11 cellular contexts compared by ENCODE assay signal in genomic region chr1:109253803-109254620, GRCh38. TPM values are rescaled to one million over a fixed set of nuclear protein-coding genes. Genes with fewer than 3 reads are reported as not detected.
DNase-seq lines count a peak whose midpoint lies in the region; FAIRE-seq and TF ChIP-seq lines count a peak whose summit lies in the region.
"Had no signal": no experiment of that assay in that cellular context is flagged by ENCODE, and none has a peak within 500 bp of the region (broad histone marks: within the 10 kb centered on the region; RNA-seq: fewer than 3 reads in every experiment).

No MANE protein-coding gene starts in this region.

- H3K14ac ChIP-seq in H1 (ENCODE audit: insufficient read length): no peak overlapping the region

- CTCF ChIA-PET in H1 (lab: Charles Lee; ENCODE audit: partially characterized antibody): interaction anchor here (0.7 to 28.7 kb wide), 20 partner anchors 10 to 292 kb away, joined by 3 to 651 read pairs (median 3); partner anchors contain the start of genes SARS1 and SORT1
- CTCF ChIA-PET in activated CD4-positive, alpha-beta memory T cell treated with anti-CD3 and anti-CD28 coated beads, Interleukin-2, amount 10 ng/mL, durations not matched to agents 7 days and 5 days (lab: Charles Lee): interaction anchor here (0.9 to 1.7 kb wide), 3 partner anchors 10 to 278 kb away, joined by 4 read pairs; no protein-coding TSS in a partner anchor

- H2AFZ ChIP-seq in H1 (ENCODE audit: low read length): no peak overlapping the region

- TF ChIP-seq RAD21 in H1 (IDR thresholded peaks at IDR 0.05 in 1 of 2, conservative IDR thresholded peaks at IDR 0.05 in 1 of 2; ENCODE audit: low read depth in 2 of 2, low read length in 2 of 2): peak in 1 of 2 experiments; percentile 1; a peak in 1 of 4 replicates

- no peaks in the 10 kb centered on the region for H3K9me3 Mint-ChIP-seq in activated CD4-positive, alpha-beta memory T cell treated with anti-CD3 and anti-CD28 coated beads, Interleukin-2, amount 10 ng/mL, durations not matched to agents 7 days and 5 days
- H3K9me3 Mint-ChIP-seq: activated B cell treated with CpG ODN at 0.5 μM for 24 hours had no signal

- H3K4me3 ChIP-seq in H1 (ENCODE audit: extremely low read depth in 1 of 4, insufficient read depth in 2 of 4, low read depth in 3 of 4, low read length in 4 of 4): peak overlapping the region in 1 of 4 experiments; percentile 19; a peak in 3 of 8 replicates
- H3K4me3 ChIP-seq in tibial artery: peak overlapping the region; percentile 12 to 16

- H3K18ac ChIP-seq in H1 (ENCODE audit: extremely low read depth, low read length): peak overlapping the region; percentile 78

- H2AK5ac ChIP-seq in H1 (ENCODE audit: low read depth, low read length): peak overlapping the region; percentile 60; the same call in 1 of the 2 replicates

- H3K4me1 ChIP-seq in H1 (replicated peaks in 1 of 4; ENCODE audit: control insufficient read depth in 3 of 4, insufficient read depth in 4 of 4, low read length in 3 of 4) (peaks cover 5 to 35% (median 32%) of the 10 kb centered on the region in 4 experiments), tibial artery (peaks cover 0 to 42% (median 30%) of the 10 kb centered on the region in 4 donors)

- H3K79me2 ChIP-seq in H1 (ENCODE audit: control insufficient read depth in 1 of 2, insufficient read depth in 2 of 2, low read length in 2 of 2): peaks cover 0 to 35% of the 10 kb centered on the region in 2 experiments; a peak in 1 of 4 replicates

- TF ChIP-seq CTCF in H1 (IDR thresholded peaks at IDR 0.05; ENCODE audit: control extremely low read depth in 1 of 3, insufficient read depth in 1 of 3, low read depth in 1 of 3, low read length in 3 of 3) (no peak), tibial artery (IDR thresholded peaks at IDR 0.05) (no peak)

- no peak overlapping the region for H3K56ac ChIP-seq in H1 (replicated peaks; ENCODE audit: insufficient read length, low read depth, low read length)

- H3K27me3 ChIP-seq in H1 (replicated peaks in 1 of 4; ENCODE audit: control insufficient read depth in 3 of 4, extremely low read depth in 1 of 4, insufficient read depth in 3 of 4, low read length in 3 of 4) (peaks cover 0 to 10% (median 8%) of the 10 kb centered on the region in 4 experiments; a peak in 5 of 7 replicates), tibial artery (no peaks in the 10 kb centered on the region)

- peaks cover 13% of the 10 kb centered on the region; the same call in 1 of the 2 replicates for H3K79me1 ChIP-seq in H1 (ENCODE audit: low read depth, low read length)

- H2BK5ac ChIP-seq in H1 (ENCODE audit: low read depth, low read length): peak overlapping the region; percentile 40; the same call in 1 of the 2 replicates

- peak overlapping the region; percentile 92 for H2BK20ac ChIP-seq in H1 (ENCODE audit: low read length)

- H3K27ac Mint-ChIP-seq in activated CD4-positive, alpha-beta memory T cell treated with anti-CD3 and anti-CD28 coated beads, Interleukin-2, amount 10 ng/mL, durations not matched to agents 7 days and 5 days: no peak overlapping the region

- H3K27me3 Mint-ChIP-seq in activated CD4-positive, alpha-beta memory T cell treated with anti-CD3 and anti-CD28 coated beads, Interleukin-2, amount 10 ng/mL, durations not matched to agents 7 days and 5 days: peaks cover 19% of the 10 kb centered on the region

- H3K4me1 Mint-ChIP-seq in activated CD4-positive, alpha-beta memory T cell treated with anti-CD3 and anti-CD28 coated beads, Interleukin-2, amount 10 ng/mL, durations not matched to agents 7 days and 5 days: peaks cover 5% of the 10 kb centered on the region

- TF ChIP-seq EP300 in H1 (IDR thresholded peaks at IDR 0.05; ENCODE audit: borderline replicate concordance in 1 of 2, low read depth in 2 of 2, low read length in 2 of 2): no peak

- no peak overlapping the region for H2BK120ac ChIP-seq in H1 (replicated peaks; ENCODE audit: low read depth, low read length)

- POLR2A ChIA-PET in H1 (lab: Charles Lee; ENCODE audit: partially characterized antibody): interaction anchor here (0.7 to 12.2 kb wide), 8 partner anchors 17 to 154 kb away, joined by 3 to 252 read pairs (median 5); partner anchors contain the start of genes PSRC1 and SARS1
- POLR2A ChIA-PET in activated CD4-positive, alpha-beta memory T cell treated with anti-CD3 and anti-CD28 coated beads, Interleukin-2, amount 10 ng/mL, durations not matched to agents 7 days and 5 days (lab: Charles Lee): interaction anchor here (1.0 to 1.2 kb wide), 2 partner anchors 144 to 172 kb away, joined by 3 read pairs; partner anchors contain the start of genes PSMA5 and SORT1

- no peak overlapping the region for H3K23ac ChIP-seq in H1 (ENCODE audit: insufficient read length)

- no peak overlapping the region for H3K4me3 Mint-ChIP-seq in activated CD4-positive, alpha-beta memory T cell treated with anti-CD3 and anti-CD28 coated beads, Interleukin-2, amount 10 ng/mL, durations not matched to agents 7 days and 5 days

- peak overlapping the region; percentile 18 for H4K91ac ChIP-seq in H1 (replicated peaks; ENCODE audit: insufficient read length, low read length)

- peaks cover 0 to 9% (median 3%) of the 10 kb centered on the region in 4 experiments; a peak in 4 of 8 replicates for H3K36me3 ChIP-seq in H1 (ENCODE audit: control insufficient read depth in 2 of 4, insufficient read depth in 4 of 4, low read length in 3 of 4)
- H3K36me3 ChIP-seq in tibial artery: peaks cover 0 to 8% (median 7%) of the 10 kb centered on the region in 3 donors

- intact Hi-C loops in tibial artery (cut with DNase I; ENCODE audit: low total_unique reads): no loop called here

- H3K4ac ChIP-seq in H1 (replicated peaks; ENCODE audit: insufficient read length, low read depth, low read length): peak overlapping the region; percentile 11

- peak overlapping the region; percentile 32; the same call in 1 of the 2 replicates for H2BK15ac ChIP-seq in H1 (ENCODE audit: low read length)

- FAIRE-seq in H1 (lab: Jason Lieb, UNC): no peak

- H3K23me2 ChIP-seq in H1 (ENCODE audit: low read depth, low read length): peaks cover 3% of the 10 kb centered on the region; the same call in 1 of the 2 replicates

- H4K8ac ChIP-seq in H1 (ENCODE audit: extremely low read depth, insufficient read depth, low read length): 0 out of 2 replicates have a peak overlapping the region, but pooled peaks have one; percentile 4

- H3K36me3 Mint-ChIP-seq in activated CD4-positive, alpha-beta memory T cell treated with anti-CD3 and anti-CD28 coated beads, Interleukin-2, amount 10 ng/mL, durations not matched to agents 7 days and 5 days (ENCODE audit: low read depth): no peaks in the 10 kb centered on the region

- peak overlapping the region; percentile 90; the same call in 1 of the 2 replicates for H2BK12ac ChIP-seq in H1 (ENCODE audit: low read depth, low read length)

- H4K5ac ChIP-seq in H1 (ENCODE audit: insufficient read length, low read depth, low read length): no peak overlapping the region

- TF ChIP-seq POLR2A in H1 (IDR thresholded peaks at IDR 0.05; ENCODE audit: control extremely low read depth in 1 of 2, low read depth in 2 of 2, low read length in 2 of 2): no peak

- peak overlapping the region; percentile 44 to 47 for H3K4me2 ChIP-seq in H1 (ENCODE audit: insufficient read depth in 1 of 2, low read depth in 2 of 2, low read length in 2 of 2)

- H3K9me3 ChIP-seq in H1 (ENCODE audit: insufficient read depth in 2 of 2, low read depth in 1 of 2, low read length in 1 of 2) (no peaks in the 10 kb centered on the region; a peak in 2 of 4 replicates), tibial artery (no peaks in the 10 kb centered on the region)

- DNase-seq in DMS 273 (lab: John Stamatoyannopoulos, UW; ENCODE audit: unreplicated experiment): peak; percentile 69
- no peak for DNase-seq in DMS 273 treated with DMSO at 0.1 percent for 48 hours (lab: John Stamatoyannopoulos, UW)
- no peak for DNase-seq in H1 (ENCODE audit: low read depth in 1 of 2, low spot score in 2 of 2)
- DNase-seq in medulla oblongata (ENCODE audit: extremely low spot score): peak; percentile 69
- DNase-seq in tibial artery: no peak
- no peak for DNase-seq in NCI-H187 treated with DMSO at 0.1 percent for 48 hours (lab: John Stamatoyannopoulos, UW)
- DNase-seq in SKM-1 treated with dmso at 0.1 percent for 144 hours (lab: John Stamatoyannopoulos, UW; ENCODE audit: unreplicated experiment): no peak
- DNase-seq in activated CD4-positive, alpha-beta memory T cell treated with anti-CD3 and anti-CD28 coated beads, Interleukin-2, amount 10 ng/mL, durations not matched to agents 7 days and 5 days: no peak
- DNase-seq: activated B cell treated with CpG ODN at 0.5 μM for 24 hours had no signal

- H3K27ac ChIP-seq in H1 (ENCODE audit: low read depth, low read length): 0 out of 2 replicates have a peak overlapping the region, but pooled peaks have one; percentile 43
- H3K27ac ChIP-seq in tibial artery: peak overlapping the region; percentile 78 to 79
- H3K27ac ChIP-seq: 22Rv1 had no signal

- H3K9ac ChIP-seq in H1 (replicated peaks in 1 of 4; ENCODE audit: extremely low read depth in 1 of 4, low read depth in 3 of 4, low read length in 3 of 4): no peak overlapping the region; a peak in 1 of 7 replicates

- peaks cover 3 to 7% of the 10 kb centered on the region in 2 experiments for H4K20me1 ChIP-seq in H1 (replicated peaks in 1 of 2; ENCODE audit: control insufficient read depth in 1 of 2, insufficient read depth in 2 of 2, low read length in 2 of 2)

- 69% methylated on average over 9 of the region's 9 CpGs; no CpG with 5 or more reads in 1 of the 2 experiments for WGBS in H1 (ENCODE audit: extremely low coverage in 1 of 2, insufficient coverage in 1 of 2, insufficient read length in 1 of 2, insufficient replicate concordance in 2 of 2, low coverage in 1 of 2, low lambda C conversion rate in 2 of 2, missing lambda C conversion rate in 1 of 2), 2 experiments

RNA-seq across cellular contexts. Expression of gene CELSR2, which starts 4.7 kb away (rescaled TPM):
- 27.7 and 28.0 TPM in 2 replicates for total RNA-seq in H1 (2021; fragmentation: NEBNext Ultra II Directional; extraction: Animal tissue kit (Norgen Biotek cat#: 25700))
- 12.0 and 25.9 TPM in 2 replicates for polyA plus RNA-seq in H1 (2011; rRNA removed)
- polyA plus RNA-seq in H1 (2011; cell fraction: cytosol; rRNA removed): 12.4 TPM
- polyA plus RNA-seq in H1 (2011; cell fraction: nucleus; rRNA removed): 59.6 TPM
- 15.3 to 24.5 TPM (median 21.9 TPM) in 4 replicates for polyA plus RNA-seq in H1 (2012, experiment 1 of 2)
- polyA plus RNA-seq in H1 (2012, experiment 2 of 2): 16.0 TPM
- 19.9 TPM for polyA plus RNA-seq in H1 (2013, experiment 1 of 2)
- 16.0 TPM for polyA plus RNA-seq in H1 (2013, experiment 2 of 2)
- 37.3 and 50.6 TPM in 2 replicates for polyA minus RNA-seq in H1 (2011; rRNA and poly(A)+ RNA removed)
- polyA minus RNA-seq in H1 (2011; cell fraction: cytosol; rRNA and poly(A)+ RNA removed): 28.1 TPM
- polyA minus RNA-seq in H1 (2011; cell fraction: nucleus; rRNA and poly(A)+ RNA removed): 39.4 TPM
- total RNA-seq in activated CD4-positive, alpha-beta memory T cell treated with anti-CD3 and anti-CD28 coated beads, Interleukin-2, amount 10 ng/mL, durations not matched to agents 7 days and 5 days: 1 to 10 TPM; 2.0 to 2.2 TPM

RNA-seq across cellular contexts. Expression of gene PSRC1, which starts 28.9 kb away (rescaled TPM):
- total RNA-seq in H1 (2021; fragmentation: NEBNext Ultra II Directional; extraction: Animal tissue kit (Norgen Biotek cat#: 25700)): 67.3 and 69.6 TPM in 2 replicates
- polyA plus RNA-seq in H1 (2011; rRNA removed): 56.1 and 83.3 TPM in 2 replicates
- polyA plus RNA-seq in H1 (2011; cell fraction: cytosol; rRNA removed): 61.4 TPM
- polyA plus RNA-seq in H1 (2011; cell fraction: nucleus; rRNA removed): 94.4 TPM
- 49.1 to 60.0 TPM (median 56.5 TPM) in 4 replicates for polyA plus RNA-seq in H1 (2012, experiment 1 of 2)
- polyA plus RNA-seq in H1 (2012, experiment 2 of 2): 58.9 TPM
- 54.5 TPM for polyA plus RNA-seq in H1 (2013, experiment 1 of 2)
- polyA plus RNA-seq in H1 (2013, experiment 2 of 2): 53.3 TPM
- polyA minus RNA-seq in H1 (2011; rRNA and poly(A)+ RNA removed): 16.6 and 25.5 TPM in 2 replicates
- 24.0 TPM for polyA minus RNA-seq in H1 (2011; cell fraction: cytosol; rRNA and poly(A)+ RNA removed)
- 21.1 TPM for polyA minus RNA-seq in H1 (2011; cell fraction: nucleus; rRNA and poly(A)+ RNA removed)
- 10 to 100 TPM; 27.0 to 28.7 TPM for total RNA-seq in activated CD4-positive, alpha-beta memory T cell treated with anti-CD3 and anti-CD28 coated beads, Interleukin-2, amount 10 ng/mL, durations not matched to agents 7 days and 5 days
- total RNA-seq: activated B cell treated with CpG ODN at 0.5 μM for 24 hours had no signal

RNA-seq across cellular contexts. Expression of gene SARS1, which starts 40.3 kb away (rescaled TPM):
- total RNA-seq in H1 (2021; fragmentation: NEBNext Ultra II Directional; extraction: Animal tissue kit (Norgen Biotek cat#: 25700)): 136 and 146 TPM in 2 replicates
- polyA plus RNA-seq in H1 (2011; rRNA removed): 83.1 and 97.1 TPM in 2 replicates
- 145 TPM for polyA plus RNA-seq in H1 (2011; cell fraction: cytosol; rRNA removed)
- 134 TPM for polyA plus RNA-seq in H1 (2011; cell fraction: nucleus; rRNA removed)
- polyA plus RNA-seq in H1 (2012, experiment 1 of 2): 150 to 162 TPM (median 155 TPM) in 4 replicates
- 71.7 TPM for polyA plus RNA-seq in H1 (2012, experiment 2 of 2)
- polyA plus RNA-seq in H1 (2013, experiment 1 of 2): 89.1 TPM
- 87.4 TPM for polyA plus RNA-seq in H1 (2013, experiment 2 of 2)
- 87.1 and 97.9 TPM in 2 replicates for polyA minus RNA-seq in H1 (2011; rRNA and poly(A)+ RNA removed)
- 50.2 TPM for polyA minus RNA-seq in H1 (2011; cell fraction: cytosol; rRNA and poly(A)+ RNA removed)
- 67.5 TPM for polyA minus RNA-seq in H1 (2011; cell fraction: nucleus; rRNA and poly(A)+ RNA removed)
- total RNA-seq in activated CD4-positive, alpha-beta memory T cell treated with anti-CD3 and anti-CD28 coated beads, Interleukin-2, amount 10 ng/mL, durations not matched to agents 7 days and 5 days: 100 to 1,000 TPM; 193 to 195 TPM

RNA-seq across cellular contexts. Expression of gene MYBPHL, which starts 52.8 kb away (rescaled TPM):
- total RNA-seq in H1 (2021; fragmentation: NEBNext Ultra II Directional; extraction: Animal tissue kit (Norgen Biotek cat#: 25700)): 0.30 TPM in 1 of 2 replicates, not detected in the other
- 0.24 and 0.58 TPM in 2 replicates for polyA plus RNA-seq in H1 (2011; rRNA removed)
- 0.17 TPM for polyA plus RNA-seq in H1 (2011; cell fraction: cytosol; rRNA removed)
- polyA plus RNA-seq in H1 (2011; cell fraction: nucleus; rRNA removed): 0.66 TPM
- polyA plus RNA-seq in H1 (2012, experiment 1 of 2): 0.20 to 0.83 TPM (median 0.55 TPM) in 3 of 4 replicates, not detected in the other
- not detected for polyA plus RNA-seq in H1 (2012, experiment 2 of 2)
- polyA plus RNA-seq in H1 (2013, experiment 1 of 2): 0.24 TPM
- polyA plus RNA-seq in H1 (2013, experiment 2 of 2): 0.09 TPM
- polyA minus RNA-seq in H1 (2011; rRNA and poly(A)+ RNA removed): 0.37 TPM in 1 of 2 replicates, not detected in the other
- 0.81 TPM for polyA minus RNA-seq in H1 (2011; cell fraction: cytosol; rRNA and poly(A)+ RNA removed)
- not detected for polyA minus RNA-seq in H1 (2011; cell fraction: nucleus; rRNA and poly(A)+ RNA removed)
- total RNA-seq in activated CD4-positive, alpha-beta memory T cell treated with anti-CD3 and anti-CD28 coated beads, Interleukin-2, amount 10 ng/mL, durations not matched to agents 7 days and 5 days: not detected
- total RNA-seq: activated B cell treated with CpG ODN at 0.5 μM for 24 hours, dermis microvascular lymphatic vessel endothelial cell had no signal

Comparison
In these comparisons a context has a peak if more than half of its experiments do, and no peak if none do; other contexts are left out.
1. DNase-seq: peak in DMS 273 (single experiment) and medulla oblongata (single experiment); none in DMS 273 treated with DMSO at 0.1 percent for 48 hours (single experiment), H1 (0 of 2), tibial artery (0 of 2), NCI-H187 treated with DMSO at 0.1 percent for 48 hours (single experiment), SKM-1 treated with dmso at 0.1 percent for 144 hours (single experiment) and activated CD4-positive, alpha-beta memory T cell treated with anti-CD3 and anti-CD28 coated beads, Interleukin-2, amount 10 ng/mL, durations not matched to agents 7 days and 5 days (single experiment).